Comparison of ENCODE assay signal across 9 cellular contexts in genomic region chr2:98026927-98027522, GRCh38. TPM values are rescaled to one million over a fixed set of nuclear protein-coding genes. Genes with fewer than 3 reads are reported as not detected.
DNase-seq lines count a peak whose midpoint lies in the region; ATAC-seq and TF ChIP-seq lines count a peak whose summit lies in the region.
"Had no signal": no experiment of that assay in that cellular context is flagged by ENCODE, and none has a peak within 500 bp of the region (broad histone marks: within the 10 kb centered on the region; RNA-seq: fewer than 3 reads in every experiment).

No MANE protein-coding gene starts in this region.

- CTCF ChIA-PET in activated naive CD4-positive, alpha-beta T cell treated with anti-CD3 and anti-CD28 coated beads for 36 hours (lab: Charles Lee): no interaction called here

- H3K4me3 Mint-ChIP-seq in activated naive CD4-positive, alpha-beta T cell treated with anti-CD3 and anti-CD28 coated beads for 36 hours: no peak overlapping the region

- peak overlapping the region in 1 of 2 donors; percentile 38 for H3K27ac Mint-ChIP-seq in activated naive CD4-positive, alpha-beta T cell treated with anti-CD3 and anti-CD28 coated beads, Interleukin-2, amount 50 U/mL, for 72 hours
- H3K27ac Mint-ChIP-seq in activated naive CD4-positive, alpha-beta T cell treated with anti-CD3 and anti-CD28 coated beads for 36 hours: no peak overlapping the region

- TF ChIP-seq CTCF in gastrocnemius medialis (IDR thresholded peaks at IDR 0.05 in 4 of 5, conservative IDR thresholded peaks at IDR 0.05 in 1 of 5): no peak

- peak; percentile 46 to 88 for ATAC-seq in activated naive CD4-positive, alpha-beta T cell treated with anti-CD3 and anti-CD28 coated beads, Interleukin-2, amount 50 U/mL, for 72 hours
- ATAC-seq in HG03025 (IDR thresholded peaks at IDR 0.05; ENCODE audit: low FRiP score, unreplicated experiment) (peak; percentile 70), gastrocnemius medialis (peak in 1 of 2 donors; percentile 35)

- intact Hi-C loops in activated naive CD4-positive, alpha-beta T cell treated with anti-CD3 and anti-CD28 coated beads for 36 hours (cut with micrococcal nuclease): no loop called here
- intact Hi-C loops in gastrocnemius medialis (cut with DNase I; ENCODE audit: low total_unique reads): no loop called here

- H3K4me1 Mint-ChIP-seq in activated naive CD4-positive, alpha-beta T cell treated with anti-CD3 and anti-CD28 coated beads for 36 hours (ENCODE audit: low read depth): peaks cover 17% of the 10 kb centered on the region

- DNase-seq in activated naive CD4-positive, alpha-beta T cell treated with anti-CD3 and anti-CD28 coated beads, Interleukin-2, amount 50 U/mL, for 72 hours (ENCODE audit: low spot score in 2 of 2): no peak
- DNase-seq in activated naive CD4-positive, alpha-beta T cell treated with anti-CD3 and anti-CD28 coated beads for 36 hours: no peak
- DNase-seq in SKM-1 treated with dmso at 0.1 percent for 144 hours (lab: John Stamatoyannopoulos, UW; ENCODE audit: unreplicated experiment): peak; percentile 98
- no peak for DNase-seq in gastrocnemius medialis
- no peak for DNase-seq in occipital lobe (lab: John Stamatoyannopoulos, UW)
- no peak for DNase-seq in NK-92 treated with Interleukin-12 subunit alpha and Interleukin-12 subunit beta, amount 100 ng/mL, for 24 hours (lab: John Stamatoyannopoulos, UW)
- no peak for DNase-seq in iPS-NIHi7 (ENCODE audit: extremely low spot score)

- no peaks in the 10 kb centered on the region for H3K27me3 Mint-ChIP-seq in activated naive CD4-positive, alpha-beta T cell treated with anti-CD3 and anti-CD28 coated beads for 36 hours (ENCODE audit: low read depth)

- H3K9me3 ChIP-seq in gastrocnemius medialis: no peaks in the 10 kb centered on the region

- peaks cover 18 to 20% of the 10 kb centered on the region in 2 donors for H3K4me1 ChIP-seq in gastrocnemius medialis

- H3K27ac ChIP-seq in gastrocnemius medialis: peak overlapping the region in 3 of 4 donors; percentile 51 to 57 (median 56)

- no peaks in the 10 kb centered on the region for H3K27me3 ChIP-seq in gastrocnemius medialis

- TF ChIP-seq POLR2A in gastrocnemius medialis (IDR thresholded peaks at IDR 0.05): no peak

- H3K4me3 ChIP-seq in gastrocnemius medialis: peak overlapping the region in 1 of 4 donors; percentile 17

- no peaks in the 10 kb centered on the region for H3K36me3 Mint-ChIP-seq in activated naive CD4-positive, alpha-beta T cell treated with anti-CD3 and anti-CD28 coated beads, Interleukin-2, amount 50 U/mL, for 72 hours
- H3K36me3 Mint-ChIP-seq in activated naive CD4-positive, alpha-beta T cell treated with anti-CD3 and anti-CD28 coated beads for 36 hours (ENCODE audit: low read depth): no peaks in the 10 kb centered on the region

- H3K9me3 Mint-ChIP-seq in activated naive CD4-positive, alpha-beta T cell treated with anti-CD3 and anti-CD28 coated beads, Interleukin-2, amount 50 U/mL, for 72 hours: no peaks in the 10 kb centered on the region
- no peaks in the 10 kb centered on the region for H3K9me3 Mint-ChIP-seq in activated naive CD4-positive, alpha-beta T cell treated with anti-CD3 and anti-CD28 coated beads for 36 hours

- no peaks in the 10 kb centered on the region for H3K36me3 ChIP-seq in gastrocnemius medialis

- in situ Hi-C loops in gastrocnemius medialis (cut with MboI; ENCODE audit: low sequenced_read_pairs in 4 of 4): no loop called here

RNA-seq across cellular contexts. Expression of gene TMEM131, which starts 31.3 kb away (rescaled TPM):
- 10 to 100 TPM; 29.0 to 31.7 TPM for total RNA-seq in activated naive CD4-positive, alpha-beta T cell treated with anti-CD3 and anti-CD28 coated beads, Interleukin-2, amount 50 U/mL, for 72 hours
- total RNA-seq in activated naive CD4-positive, alpha-beta T cell treated with anti-CD3 and anti-CD28 coated beads for 36 hours: 10 to 100 TPM; 18.5 to 19.2 TPM
- total RNA-seq in gastrocnemius medialis (10 to 100 TPM; 10.3 to 39.2 (median 20.0) TPM), occipital lobe (42.9 TPM)

RNA-seq across cellular contexts. Expression of gene VWA3B, which starts 59.9 kb away (rescaled TPM):
- not detected for total RNA-seq in activated naive CD4-positive, alpha-beta T cell treated with anti-CD3 and anti-CD28 coated beads, Interleukin-2, amount 50 U/mL, for 72 hours
- under 1 TPM in 1 of 2 experiments, not detected in 1; 0.43 TPM for total RNA-seq in activated naive CD4-positive, alpha-beta T cell treated with anti-CD3 and anti-CD28 coated beads for 36 hours
- total RNA-seq in gastrocnemius medialis (not detected), occipital lobe (0.31 TPM)
- total RNA-seq: fibroblast of villous mesenchyme had no signal
